Comparison of ENCODE assay signal across 8 cellular contexts in genomic region chr12:71938728-71939385, GRCh38. TPM values are rescaled to one million over a fixed set of nuclear protein-coding genes. Genes with fewer than 3 reads are reported as not detected.
DNase-seq lines count a peak whose midpoint lies in the region; ATAC-seq and TF ChIP-seq lines count a peak whose summit lies in the region.

Gene TPH2, plus strand, starts transcription at chr12:71938845. Its CDS starts 142 bp downstream, at chr12:71938987.

- no peak within 1 kb of the TSS for H3K4me2 ChIP-seq in PC-9

- DNase-seq in AG10803 (ENCODE audit: low read depth) (peak; percentile 31), PC-9 (peak in 1 of 2 experiments; percentile 31), hypothalamus (lab: John Stamatoyannopoulos, UW) (peak in 32 of 51 donors; percentile 4 to 41 (median 19))
- peak; percentile 47 for DNase-seq in activated naive CD8-positive, alpha-beta T cell treated with anti-CD3 and anti-CD28 coated beads for 36 hours
- DNase-seq in stimulated activated CD4-positive, alpha-beta T cell treated with anti-CD3 and anti-CD28 coated beads, Interleukin-12 subunit alpha, Interleukin-12 subunit beta, amount 100 ng/mL, for 4 hours: peak; percentile 20

- H3K4me1 ChIP-seq in PC-9 (replicated peaks; ENCODE audit: insufficient read depth): no peaks in the 10 kb centered on the region

- no peak within 1 kb of the TSS for H3K4me3 Mint-ChIP-seq in activated naive CD8-positive, alpha-beta T cell treated with anti-CD3 and anti-CD28 coated beads for 36 hours
- no peak within 1 kb of the TSS for H3K4me3 Mint-ChIP-seq in activated T-helper 17 cell treated with anti-CD3 and anti-CD28 coated beads, Interleukin-2, amount 50 U/mL, for 72 hours

- TF ChIP-seq CTCF in AG10803 (conservative IDR thresholded peaks at IDR 0.05; ENCODE audit: low read length) (peak; percentile 51), PC-9 (conservative IDR thresholded peaks at IDR 0.05) (peak; percentile 62)

- H3K4me3 ChIP-seq in AG10803 (ENCODE audit: low read length) (no peak within 1 kb of the TSS), PC-9 (no peak within 1 kb of the TSS)

- H4K20me1 ChIP-seq in PC-9 (ENCODE audit: insufficient read depth): no peaks in the 10 kb centered on the region

- H2AFZ ChIP-seq in PC-9: no peak within 1 kb of the TSS

- H3K27ac Mint-ChIP-seq in activated naive CD8-positive, alpha-beta T cell treated with anti-CD3 and anti-CD28 coated beads for 36 hours: no peak within 1 kb of the TSS
- no peak within 1 kb of the TSS for H3K27ac Mint-ChIP-seq in activated T-helper 17 cell treated with anti-CD3 and anti-CD28 coated beads, Interleukin-2, amount 50 U/mL, for 72 hours

- H3K27me3 Mint-ChIP-seq in activated naive CD8-positive, alpha-beta T cell treated with anti-CD3 and anti-CD28 coated beads for 36 hours: peaks cover 49% of the 10 kb centered on the region
- H3K27me3 Mint-ChIP-seq in activated T-helper 17 cell treated with anti-CD3 and anti-CD28 coated beads, Interleukin-2, amount 50 U/mL, for 72 hours: peaks cover 68% of the 10 kb centered on the region

- no peaks in the 10 kb centered on the region for H3K36me3 ChIP-seq in PC-9 (ENCODE audit: low read depth)

- H3F3A ChIP-seq in PC-9 (ENCODE audit: insufficient read depth, low read depth): no peaks in the 10 kb centered on the region

- no peaks in the 10 kb centered on the region for H3K4me1 Mint-ChIP-seq in activated naive CD8-positive, alpha-beta T cell treated with anti-CD3 and anti-CD28 coated beads for 36 hours
- H3K4me1 Mint-ChIP-seq in activated T-helper 17 cell treated with anti-CD3 and anti-CD28 coated beads, Interleukin-2, amount 50 U/mL, for 72 hours: peaks cover 7% of the 10 kb centered on the region

- POLR2A ChIA-PET in PC-9 (lab: Charles Lee; ENCODE audit: unreplicated experiment): no interaction called here

- H3K9me3 Mint-ChIP-seq in activated naive CD8-positive, alpha-beta T cell treated with anti-CD3 and anti-CD28 coated beads for 36 hours: no peaks in the 10 kb centered on the region
- no peaks in the 10 kb centered on the region for H3K9me3 Mint-ChIP-seq in activated T-helper 17 cell treated with anti-CD3 and anti-CD28 coated beads, Interleukin-2, amount 50 U/mL, for 72 hours

- no peaks in the 10 kb centered on the region for H3K9me3 ChIP-seq in PC-9 (ENCODE audit: insufficient read depth, low read depth)

- no peak within 1 kb of the TSS for H3K27ac ChIP-seq in PC-9

- no peaks in the 10 kb centered on the region for H3K9me2 ChIP-seq in PC-9 (ENCODE audit: insufficient read depth)

- H3K27me3 ChIP-seq in PC-9 (ENCODE audit: insufficient read depth, low read depth): no peaks in the 10 kb centered on the region

- no peaks in the 10 kb centered on the region for H3K36me3 Mint-ChIP-seq in activated naive CD8-positive, alpha-beta T cell treated with anti-CD3 and anti-CD28 coated beads for 36 hours
- H3K36me3 Mint-ChIP-seq in activated T-helper 17 cell treated with anti-CD3 and anti-CD28 coated beads, Interleukin-2, amount 50 U/mL, for 72 hours (ENCODE audit: low read depth): no peaks in the 10 kb centered on the region

- CTCF ChIA-PET in PC-9 (lab: Charles Lee): no interaction called here

- intact Hi-C loops in PC-9 (cut with micrococcal nuclease; ENCODE audit: unreplicated experiment): no loop called here

- peak; percentile 83 for ATAC-seq in GM18909 (IDR thresholded peaks at IDR 0.05; ENCODE audit: poor library complexity, unreplicated experiment)
- peak; percentile 42 for ATAC-seq in HG03565 (IDR thresholded peaks at IDR 0.05; ENCODE audit: unreplicated experiment)
- ATAC-seq in activated T-helper 17 cell treated with anti-CD3 and anti-CD28 coated beads, Interleukin-2, amount 50 U/mL, for 72 hours (replicated peaks): no peak

- BruUV-seq in PC-9 (replicated peaks; lab: Mats Ljungman, UMichigan): no TSS peak

- H3K79me2 ChIP-seq in PC-9 (ENCODE audit: low read depth): no peaks in the 10 kb centered on the region

RNA-seq across cellular contexts. Expression of gene TPH2, which starts in this region (rescaled TPM):
- total RNA-seq in PC-9 (2021): not detected in 2 replicates
- total RNA-seq in activated naive CD8-positive, alpha-beta T cell treated with anti-CD3 and anti-CD28 coated beads for 36 hours: not detected
- total RNA-seq in activated T-helper 17 cell treated with anti-CD3 and anti-CD28 coated beads, Interleukin-2, amount 50 U/mL, for 72 hours: not detected

Comparison
In these comparisons a context has a peak if more than half of its experiments do, and no peak if none do; other contexts are left out.
1. Peak in DNase-seq in activated naive CD8-positive, alpha-beta T cell treated with anti-CD3 and anti-CD28 coated beads for 36 hours; RNA of the gene not detected or under 1 TPM.